ENCODE assay signal across 28 cellular contexts in genomic region chr18:34576622-34577021, GRCh38.
DNase-seq lines count a peak whose midpoint lies in the region; ATAC-seq, FAIRE-seq and TF ChIP-seq lines count a peak whose summit lies in the region.
"Had no signal": no experiment of that assay in that cellular context is flagged by ENCODE, and none has a peak within 500 bp of the region (broad histone marks: within the 10 kb centered on the region; RNA-seq: fewer than 3 reads in every experiment).

No MANE protein-coding gene starts in this region.

- H3K27ac ChIP-seq in A673 (ENCODE audit: low read depth, low read length, poor library complexity, severe bottlenecking): no peak overlapping the region
- H3K27ac ChIP-seq in GM12878 (ENCODE audit: control insufficient read depth, insufficient read depth): no peak overlapping the region
- no peak overlapping the region for H3K27ac ChIP-seq in MM.1S (ENCODE audit: low read length)
- H3K27ac ChIP-seq: BLaER1 treated with 17β-estradiol and CSF1 and Interleukin-3, amounts not matched to agents 10 nM and 100 nM; GM23248; RWPE1 had no signal

- no peak overlapping the region for H2AFZ ChIP-seq in GM12878 (ENCODE audit: control insufficient read depth, low read depth, low read length)
- no peak overlapping the region for H2AFZ ChIP-seq in MM.1S (ENCODE audit: low read length)
- H2AFZ ChIP-seq: GM23248 had no signal

- H3K4me1 ChIP-seq in A673 (ENCODE audit: insufficient read depth, low read length, poor library complexity, severe bottlenecking): no peaks in the 10 kb centered on the region
- H3K4me1 ChIP-seq in GM12878 (ENCODE audit: control insufficient read depth, insufficient read depth, low read length): no peaks in the 10 kb centered on the region
- no peaks in the 10 kb centered on the region for H3K4me1 ChIP-seq in MM.1S (ENCODE audit: low read length)
- H3K4me1 ChIP-seq: BLaER1 treated with 17β-estradiol and CSF1 and Interleukin-3, amounts not matched to agents 10 nM and 100 nM; Caco-2 had no signal

- no peaks in the 10 kb centered on the region for H3K36me3 ChIP-seq in A673 (ENCODE audit: insufficient read depth, low read length, poor library complexity, severe bottlenecking)
- no peaks in the 10 kb centered on the region for H3K36me3 ChIP-seq in GM12878 (ENCODE audit: control insufficient read depth in 2 of 2, insufficient read depth in 2 of 2, low read length in 1 of 2)
- no peaks in the 10 kb centered on the region for H3K36me3 ChIP-seq in MM.1S (replicated peaks; ENCODE audit: insufficient read depth, low read length)

- TF ChIP-seq CTCF in A673 (conservative IDR thresholded peaks at IDR 0.05; ENCODE audit: low read depth, low read length) (0 out of 2 replicates have a peak, but pooled peaks have one; percentile 16), GM12865 (IDR thresholded peaks at IDR 0.05; ENCODE audit: insufficient read depth, low read depth, low read length, missing control alignments) (no peak), GM12878 (IDR thresholded peaks at IDR 0.05 in 2 of 3, conservative IDR thresholded peaks at IDR 0.05 in 1 of 3; ENCODE audit: control insufficient read depth in 2 of 3, extremely low read depth in 1 of 3, insufficient read depth in 1 of 3, low read depth in 3 of 3, low read length in 3 of 3) (no peak), MM.1S (IDR thresholded peaks at IDR 0.05; ENCODE audit: low read length) (no peak)

- H3F3A ChIP-seq in MM.1S (ENCODE audit: insufficient read depth, low read length): no peaks in the 10 kb centered on the region

- H4K20me1 ChIP-seq in GM12878 (ENCODE audit: control insufficient read depth, insufficient read depth) (no peaks in the 10 kb centered on the region), MM.1S (ENCODE audit: insufficient read depth, low read length) (no peaks in the 10 kb centered on the region)

- CTCF ChIA-PET in A673 (lab: Charles Lee): no interaction called here
- CTCF ChIA-PET in GM12878 (lab: Yijun Ruan, JAX): no interaction called here

- H3K9ac ChIP-seq in GM12878 (ENCODE audit: control insufficient read depth, insufficient read depth, low read length) (no peak overlapping the region), MM.1S (ENCODE audit: low read length) (no peak overlapping the region)
- H3K9ac ChIP-seq: BLaER1 treated with 17β-estradiol and CSF1 and Interleukin-3, amounts not matched to agents 10 nM and 100 nM; GM23248 had no signal

- RAD21 ChIA-PET in GM12878 (lab: Charles Lee; ENCODE audit: unreplicated experiment): interaction anchor here (0.7 kb wide), 1 partner anchor 81 kb away, joined by 3 read pairs; no protein-coding TSS in a partner anchor

- H3K79me2 ChIP-seq in GM12878 (ENCODE audit: control insufficient read depth, insufficient read depth, low read length): no peaks in the 10 kb centered on the region
- no peaks in the 10 kb centered on the region for H3K79me2 ChIP-seq in MM.1S (ENCODE audit: low read length)

- POLR2A ChIA-PET in A673 (lab: Charles Lee; ENCODE audit: low non-redundant PET) (no interaction called here), GM12878 (lab: Charles Lee) (no interaction called here)

- SMC1A ChIA-PET in GM12878 (lab: Charles Lee; ENCODE audit: uncharacterized antibody, unreplicated experiment): no interaction called here

- FAIRE-seq in GM12878 (lab: Jason Lieb, UNC): no peak
- FAIRE-seq: GM18507 had no signal

- no peak for TF ChIP-seq EP300 in GM12878 (IDR thresholded peaks at IDR 0.05; ENCODE audit: borderline replicate concordance in 1 of 2, control insufficient read depth in 1 of 2, low read depth in 2 of 2, low read length in 2 of 2)

- TF ChIP-seq RAD21 in GM12878 (IDR thresholded peaks at IDR 0.05; ENCODE audit: insufficient read depth, low read depth, low read length): no peak

- no peaks in the 10 kb centered on the region for H3K27me3 ChIP-seq in A673 (replicated peaks; ENCODE audit: insufficient read depth, low read depth, low read length, poor library complexity)
- H3K27me3 ChIP-seq in GM12878 (replicated peaks in 1 of 2; ENCODE audit: control insufficient read depth in 2 of 2, insufficient read depth in 2 of 2, low read length in 1 of 2): no peaks in the 10 kb centered on the region; a peak in 1 of 4 replicates
- H3K27me3 ChIP-seq in MM.1S (replicated peaks; ENCODE audit: insufficient read depth, low read length): no peaks in the 10 kb centered on the region
- H3K27me3 ChIP-seq: BLaER1 treated with 17β-estradiol and CSF1 and Interleukin-3, amounts not matched to agents 10 nM and 100 nM had no signal

- no peak for TF ChIP-seq POLR2A in GM12878 (IDR thresholded peaks at IDR 0.05; ENCODE audit: low read depth, low read length)

- DNase-seq in A673 (ENCODE audit: low spot score) (no peak), GM12865 (ENCODE audit: low read depth) (peak; percentile 17), RPMI7951 (ENCODE audit: low read depth) (peak; percentile 4), GM12878 (ENCODE audit: low read depth, low spot score) (no peak), MM.1S (no peak), NCI-H1436 (lab: John Stamatoyannopoulos, UW) (no peak)
- DNase-seq: 8988T; Caco-2; CD4-positive, alpha-beta memory T cell; DMS79; EL; GDM1; GM23248; H9; IMR-90; KG1; NCI-H1092; NCI-H1417 treated with DMSO at 0.1 percent for 48 hours; NCI-H187; NCI-H524; NCI-H748 treated with DMSO at 0.1 percent for 48 hours; SHP77; T-helper 1 cell had no signal

- intact Hi-C loops in A673 (cut with micrococcal nuclease; ENCODE audit: unreplicated experiment) (no loop called here), GM12878 (cut with micrococcal nuclease; ENCODE audit: unreplicated experiment) (no loop called here)

- H3K9me2 ChIP-seq in MM.1S (replicated peaks; ENCODE audit: insufficient read depth, low read length): no peaks in the 10 kb centered on the region

- no peaks in the 10 kb centered on the region for H3K9me3 ChIP-seq in A673 (ENCODE audit: low read depth, low read length, poor library complexity, severe bottlenecking)
- no peaks in the 10 kb centered on the region for H3K9me3 ChIP-seq in GM12878 (replicated peaks; ENCODE audit: control insufficient read depth, insufficient read depth, low read length)
- H3K9me3 ChIP-seq in MM.1S (replicated peaks; ENCODE audit: insufficient read depth, low read length): no peaks in the 10 kb centered on the region
- H3K9me3 ChIP-seq: Caco-2 had no signal

- in situ Hi-C loops in GM12878 (cut with MboI): no loop called here

- ATAC-seq in GM12878 (peak; percentile 64; the same call in 2 of the 3 replicates), HG02610 (IDR thresholded peaks at IDR 0.05; ENCODE audit: unreplicated experiment) (no peak), GM21367 (IDR thresholded peaks at IDR 0.05; ENCODE audit: unreplicated experiment) (no peak)

- WGBS in GM12878 (ENCODE audit: insufficient coverage, insufficient replicate concordance, low lambda C conversion rate, missing lambda C conversion rate): 37% methylated on average over 6 of the region's 6 CpGs

- H3K4me3 ChIP-seq in A673 (ENCODE audit: low read depth, low read length, poor library complexity, severe bottlenecking): no peak overlapping the region
- no peak overlapping the region for H3K4me3 ChIP-seq in GM12865 (ENCODE audit: low read depth, low read length)
- no peak overlapping the region for H3K4me3 ChIP-seq in GM12878
- H3K4me3 ChIP-seq in MM.1S (ENCODE audit: low read length): no peak overlapping the region
- H3K4me3 ChIP-seq: BLaER1 treated with 17β-estradiol and CSF1 and Interleukin-3, amounts not matched to agents 10 nM and 100 nM; GM23248 had no signal

- BruUV-seq in A673 (replicated peaks; lab: Mats Ljungman, UMichigan): no TSS peak
- no TSS peak for BruUV-seq in GM12878 (replicated peaks; lab: Mats Ljungman, UMichigan)

- H3K4me2 ChIP-seq in GM12878 (ENCODE audit: control insufficient read depth, insufficient read depth) (no peak overlapping the region), MM.1S (ENCODE audit: low read depth, low read length) (no peak overlapping the region)
- H3K4me2 ChIP-seq: BLaER1 treated with 17β-estradiol and CSF1 and Interleukin-3, amounts not matched to agents 10 nM and 100 nM had no signal

TF ChIP-seq in GM12878, 131 proteins besides CTCF, POLR2A, EP300 and RAD21:
- TF ChIP-seq ETV6 (conservative IDR thresholded peaks at IDR 0.05 in 1 of 2, IDR thresholded peaks at IDR 0.05 in 1 of 2; ENCODE audit: borderline replicate concordance in 1 of 2, low read depth in 1 of 2) (no peak), EED (IDR thresholded peaks at IDR 0.05; ENCODE audit: low read depth) (no peak), KLF5 (IDR thresholded peaks at IDR 0.05; ENCODE audit: partially characterized antibody) (no peak)
TF ChIP-seq in GM12878: peak in this region for 0.

Comparison
In these comparisons a context has a peak if more than half of its experiments do, and no peak if none do; other contexts are left out.
1. DNase-seq: peak in GM12865 (single experiment) and RPMI7951 (single experiment); none in A673 (single experiment), GM12878 (single experiment), MM.1S (single experiment) and NCI-H1436 (single experiment).